Comparison of ENCODE assay signal across 1 cellular context in the genomic region with DNA sequence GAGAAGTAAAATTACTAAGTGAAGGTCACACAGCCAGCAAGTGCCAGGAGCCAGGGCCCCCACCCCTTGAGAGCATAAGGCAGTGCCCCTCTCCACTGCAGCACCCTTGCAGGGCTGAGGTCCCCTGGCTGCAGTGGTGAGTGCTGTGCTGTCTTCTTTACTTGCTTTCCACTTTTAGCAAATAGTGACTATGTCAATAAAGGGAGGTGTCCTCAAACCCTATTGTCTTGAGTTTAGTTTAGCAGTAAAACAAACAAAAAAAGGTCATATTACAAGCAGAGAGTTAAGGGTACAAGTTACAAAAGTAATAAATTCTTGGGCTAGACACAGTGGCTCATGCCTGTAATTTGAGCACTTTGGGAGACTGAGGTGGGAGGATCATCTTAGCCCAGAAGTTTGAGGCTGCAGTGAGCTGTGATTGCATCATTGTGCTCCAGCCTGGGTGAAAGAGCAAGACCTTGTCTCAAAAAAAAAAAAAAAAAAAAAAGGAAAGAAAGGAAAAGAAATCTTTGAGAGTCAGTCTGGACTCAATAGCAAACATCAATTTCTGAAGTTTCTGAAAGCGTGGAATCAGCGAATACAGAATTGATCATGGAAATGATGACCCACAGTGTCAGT.
A peak's percentile ranks its signal among the peaks of the same experiment; 100 is the strongest.
TF ChIP-seq lines count a peak whose summit lies in the region.

No MANE protein-coding gene starts in this region.

TF ChIP-seq in HepG2, 621 proteins besides CTCF, POLR2A, EP300 and RAD21 (continued from another document and continues in another):
- TF ChIP-seq, protein P1, sequence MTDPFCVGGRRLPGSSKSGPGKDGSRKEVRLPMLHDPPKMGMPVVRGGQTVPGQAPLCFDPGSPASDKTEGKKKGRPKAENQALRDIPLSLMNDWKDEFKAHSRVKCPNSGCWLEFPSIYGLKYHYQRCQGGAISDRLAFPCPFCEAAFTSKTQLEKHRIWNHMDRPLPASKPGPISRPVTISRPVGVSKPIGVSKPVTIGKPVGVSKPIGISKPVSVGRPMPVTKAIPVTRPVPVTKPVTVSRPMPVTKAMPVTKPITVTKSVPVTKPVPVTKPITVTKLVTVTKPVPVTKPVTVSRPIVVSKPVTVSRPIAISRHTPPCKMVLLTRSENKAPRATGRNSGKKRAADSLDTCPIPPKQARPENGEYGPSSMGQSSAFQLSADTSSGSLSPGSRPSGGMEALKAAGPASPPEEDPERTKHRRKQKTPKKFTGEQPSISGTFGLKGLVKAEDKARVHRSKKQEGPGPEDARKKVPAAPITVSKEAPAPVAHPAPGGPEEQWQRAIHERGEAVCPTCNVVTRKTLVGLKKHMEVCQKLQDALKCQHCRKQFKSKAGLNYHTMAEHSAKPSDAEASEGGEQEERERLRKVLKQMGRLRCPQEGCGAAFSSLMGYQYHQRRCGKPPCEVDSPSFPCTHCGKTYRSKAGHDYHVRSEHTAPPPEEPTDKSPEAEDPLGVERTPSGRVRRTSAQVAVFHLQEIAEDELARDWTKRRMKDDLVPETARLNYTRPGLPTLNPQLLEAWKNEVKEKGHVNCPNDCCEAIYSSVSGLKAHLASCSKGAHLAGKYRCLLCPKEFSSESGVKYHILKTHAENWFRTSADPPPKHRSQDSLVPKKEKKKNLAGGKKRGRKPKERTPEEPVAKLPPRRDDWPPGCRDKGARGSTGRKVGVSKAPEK (CRISPR knock-in tag; IDR thresholded peaks at IDR 0.05; ENCODE audit: borderline replicate concordance), result peak; percentile 66; the same call in 1 of the 2 replicates
- TF ChIP-seq ATM (IDR thresholded peaks at IDR 0.05; ENCODE audit: borderline replicate concordance), result no peak
- TF ChIP-seq, protein P2, sequence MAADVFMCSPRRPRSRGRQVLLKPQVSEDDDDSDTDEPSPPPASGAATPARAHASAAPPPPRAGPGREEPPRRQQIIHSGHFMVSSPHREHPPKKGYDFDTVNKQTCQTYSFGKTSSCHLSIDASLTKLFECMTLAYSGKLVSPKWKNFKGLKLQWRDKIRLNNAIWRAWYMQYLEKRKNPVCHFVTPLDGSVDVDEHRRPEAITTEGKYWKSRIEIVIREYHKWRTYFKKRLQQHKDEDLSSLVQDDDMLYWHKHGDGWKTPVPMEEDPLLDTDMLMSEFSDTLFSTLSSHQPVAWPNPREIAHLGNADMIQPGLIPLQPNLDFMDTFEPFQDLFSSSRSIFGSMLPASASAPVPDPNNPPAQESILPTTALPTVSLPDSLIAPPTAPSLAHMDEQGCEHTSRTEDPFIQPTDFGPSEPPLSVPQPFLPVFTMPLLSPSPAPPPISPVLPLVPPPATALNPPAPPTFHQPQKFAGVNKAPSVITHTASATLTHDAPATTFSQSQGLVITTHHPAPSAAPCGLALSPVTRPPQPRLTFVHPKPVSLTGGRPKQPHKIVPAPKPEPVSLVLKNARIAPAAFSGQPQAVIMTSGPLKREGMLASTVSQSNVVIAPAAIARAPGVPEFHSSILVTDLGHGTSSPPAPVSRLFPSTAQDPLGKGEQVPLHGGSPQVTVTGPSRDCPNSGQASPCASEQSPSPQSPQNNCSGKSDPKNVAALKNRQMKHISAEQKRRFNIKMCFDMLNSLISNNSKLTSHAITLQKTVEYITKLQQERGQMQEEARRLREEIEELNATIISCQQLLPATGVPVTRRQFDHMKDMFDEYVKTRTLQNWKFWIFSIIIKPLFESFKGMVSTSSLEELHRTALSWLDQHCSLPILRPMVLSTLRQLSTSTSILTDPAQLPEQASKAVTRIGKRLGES (CRISPR knock-in tag; IDR thresholded peaks at IDR 0.05; ENCODE audit: borderline replicate concordance), result no peak
- no peak for TF ChIP-seq TRIM24 (CRISPR knock-in tag; IDR thresholded peaks at IDR 0.05)
- TF ChIP-seq ATF7 (IDR thresholded peaks at IDR 0.05), result peak; percentile 54; the same call in 1 of the 2 replicates
- no peak for TF ChIP-seq ATF7 (CRISPR knock-in tag; IDR thresholded peaks at IDR 0.05)
- no peak; the same call in 1 of the 2 replicates for TF ChIP-seq RXRA (CRISPR knock-in tag; IDR thresholded peaks at IDR 0.05)
- no peak for TF ChIP-seq FOXK2 (IDR thresholded peaks at IDR 0.05)
- TF ChIP-seq ZNF101 (CRISPR knock-in tag; IDR thresholded peaks at IDR 0.05; ENCODE audit: borderline replicate concordance, low read depth), result no peak
- TF ChIP-seq, protein P3, sequence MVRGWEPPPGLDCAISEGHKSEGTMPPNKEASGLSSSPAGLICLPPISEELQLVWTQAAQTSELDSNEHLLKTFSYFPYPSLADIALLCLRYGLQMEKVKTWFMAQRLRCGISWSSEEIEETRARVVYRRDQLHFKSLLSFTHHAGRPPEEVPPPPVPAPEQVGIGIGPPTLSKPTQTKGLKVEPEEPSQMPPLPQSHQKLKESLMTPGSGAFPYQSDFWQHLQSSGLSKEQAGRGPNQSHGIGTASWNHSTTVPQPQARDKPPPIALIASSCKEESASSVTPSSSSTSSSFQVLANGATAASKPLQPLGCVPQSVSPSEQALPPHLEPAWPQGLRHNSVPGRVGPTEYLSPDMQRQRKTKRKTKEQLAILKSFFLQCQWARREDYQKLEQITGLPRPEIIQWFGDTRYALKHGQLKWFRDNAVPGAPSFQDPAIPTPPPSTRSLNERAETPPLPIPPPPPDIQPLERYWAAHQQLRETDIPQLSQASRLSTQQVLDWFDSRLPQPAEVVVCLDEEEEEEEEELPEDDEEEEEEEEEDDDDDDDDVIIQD (CRISPR knock-in tag; IDR thresholded peaks at IDR 0.05; ENCODE audit: low read depth), result 0 out of 2 replicates have a peak, but pooled peaks have one; percentile 58
- no peak for TF ChIP-seq SALL2 (CRISPR knock-in tag; IDR thresholded peaks at IDR 0.05)
- TF ChIP-seq NFE2 (CRISPR knock-in tag; IDR thresholded peaks at IDR 0.05), result no peak
- TF ChIP-seq, protein P4, sequence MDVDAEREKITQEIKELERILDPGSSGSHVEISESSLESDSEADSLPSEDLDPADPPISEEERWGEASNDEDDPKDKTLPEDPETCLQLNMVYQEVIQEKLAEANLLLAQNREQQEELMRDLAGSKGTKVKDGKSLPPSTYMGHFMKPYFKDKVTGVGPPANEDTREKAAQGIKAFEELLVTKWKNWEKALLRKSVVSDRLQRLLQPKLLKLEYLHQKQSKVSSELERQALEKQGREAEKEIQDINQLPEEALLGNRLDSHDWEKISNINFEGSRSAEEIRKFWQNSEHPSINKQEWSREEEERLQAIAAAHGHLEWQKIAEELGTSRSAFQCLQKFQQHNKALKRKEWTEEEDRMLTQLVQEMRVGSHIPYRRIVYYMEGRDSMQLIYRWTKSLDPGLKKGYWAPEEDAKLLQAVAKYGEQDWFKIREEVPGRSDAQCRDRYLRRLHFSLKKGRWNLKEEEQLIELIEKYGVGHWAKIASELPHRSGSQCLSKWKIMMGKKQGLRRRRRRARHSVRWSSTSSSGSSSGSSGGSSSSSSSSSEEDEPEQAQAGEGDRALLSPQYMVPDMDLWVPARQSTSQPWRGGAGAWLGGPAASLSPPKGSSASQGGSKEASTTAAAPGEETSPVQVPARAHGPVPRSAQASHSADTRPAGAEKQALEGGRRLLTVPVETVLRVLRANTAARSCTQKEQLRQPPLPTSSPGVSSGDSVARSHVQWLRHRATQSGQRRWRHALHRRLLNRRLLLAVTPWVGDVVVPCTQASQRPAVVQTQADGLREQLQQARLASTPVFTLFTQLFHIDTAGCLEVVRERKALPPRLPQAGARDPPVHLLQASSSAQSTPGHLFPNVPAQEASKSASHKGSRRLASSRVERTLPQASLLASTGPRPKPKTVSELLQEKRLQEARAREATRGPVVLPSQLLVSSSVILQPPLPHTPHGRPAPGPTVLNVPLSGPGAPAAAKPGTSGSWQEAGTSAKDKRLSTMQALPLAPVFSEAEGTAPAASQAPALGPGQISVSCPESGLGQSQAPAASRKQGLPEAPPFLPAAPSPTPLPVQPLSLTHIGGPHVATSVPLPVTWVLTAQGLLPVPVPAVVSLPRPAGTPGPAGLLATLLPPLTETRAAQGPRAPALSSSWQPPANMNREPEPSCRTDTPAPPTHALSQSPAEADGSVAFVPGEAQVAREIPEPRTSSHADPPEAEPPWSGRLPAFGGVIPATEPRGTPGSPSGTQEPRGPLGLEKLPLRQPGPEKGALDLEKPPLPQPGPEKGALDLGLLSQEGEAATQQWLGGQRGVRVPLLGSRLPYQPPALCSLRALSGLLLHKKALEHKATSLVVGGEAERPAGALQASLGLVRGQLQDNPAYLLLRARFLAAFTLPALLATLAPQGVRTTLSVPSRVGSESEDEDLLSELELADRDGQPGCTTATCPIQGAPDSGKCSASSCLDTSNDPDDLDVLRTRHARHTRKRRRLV (CRISPR knock-in tag; IDR thresholded peaks at IDR 0.05), result no peak
- no peak for TF ChIP-seq GZF1 (CRISPR knock-in tag; IDR thresholded peaks at IDR 0.05)
- TF ChIP-seq, protein P5, sequence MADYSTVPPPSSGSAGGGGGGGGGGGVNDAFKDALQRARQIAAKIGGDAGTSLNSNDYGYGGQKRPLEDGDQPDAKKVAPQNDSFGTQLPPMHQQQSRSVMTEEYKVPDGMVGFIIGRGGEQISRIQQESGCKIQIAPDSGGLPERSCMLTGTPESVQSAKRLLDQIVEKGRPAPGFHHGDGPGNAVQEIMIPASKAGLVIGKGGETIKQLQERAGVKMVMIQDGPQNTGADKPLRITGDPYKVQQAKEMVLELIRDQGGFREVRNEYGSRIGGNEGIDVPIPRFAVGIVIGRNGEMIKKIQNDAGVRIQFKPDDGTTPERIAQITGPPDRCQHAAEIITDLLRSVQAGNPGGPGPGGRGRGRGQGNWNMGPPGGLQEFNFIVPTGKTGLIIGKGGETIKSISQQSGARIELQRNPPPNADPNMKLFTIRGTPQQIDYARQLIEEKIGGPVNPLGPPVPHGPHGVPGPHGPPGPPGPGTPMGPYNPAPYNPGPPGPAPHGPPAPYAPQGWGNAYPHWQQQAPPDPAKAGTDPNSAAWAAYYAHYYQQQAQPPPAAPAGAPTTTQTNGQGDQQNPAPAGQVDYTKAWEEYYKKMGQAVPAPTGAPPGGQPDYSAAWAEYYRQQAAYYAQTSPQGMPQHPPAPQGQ (CRISPR knock-in tag; IDR thresholded peaks at IDR 0.05; ENCODE audit: borderline replicate concordance), result no peak
- TF ChIP-seq ZNF879 (CRISPR knock-in tag; IDR thresholded peaks at IDR 0.05), result no peak
- TF ChIP-seq, protein P6, sequence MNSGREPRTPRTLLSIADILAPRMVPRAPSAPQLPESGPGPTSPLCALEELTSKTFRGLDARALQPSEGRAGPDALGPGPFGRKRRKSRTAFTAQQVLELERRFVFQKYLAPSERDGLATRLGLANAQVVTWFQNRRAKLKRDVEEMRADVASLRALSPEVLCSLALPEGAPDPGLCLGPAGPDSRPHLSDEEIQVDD (CRISPR knock-in tag; IDR thresholded peaks at IDR 0.05; ENCODE audit: borderline replicate concordance), result no peak
- no peak for TF ChIP-seq SPEN (CRISPR knock-in tag; IDR thresholded peaks at IDR 0.05; ENCODE audit: low read depth)
- TF ChIP-seq, protein P7, sequence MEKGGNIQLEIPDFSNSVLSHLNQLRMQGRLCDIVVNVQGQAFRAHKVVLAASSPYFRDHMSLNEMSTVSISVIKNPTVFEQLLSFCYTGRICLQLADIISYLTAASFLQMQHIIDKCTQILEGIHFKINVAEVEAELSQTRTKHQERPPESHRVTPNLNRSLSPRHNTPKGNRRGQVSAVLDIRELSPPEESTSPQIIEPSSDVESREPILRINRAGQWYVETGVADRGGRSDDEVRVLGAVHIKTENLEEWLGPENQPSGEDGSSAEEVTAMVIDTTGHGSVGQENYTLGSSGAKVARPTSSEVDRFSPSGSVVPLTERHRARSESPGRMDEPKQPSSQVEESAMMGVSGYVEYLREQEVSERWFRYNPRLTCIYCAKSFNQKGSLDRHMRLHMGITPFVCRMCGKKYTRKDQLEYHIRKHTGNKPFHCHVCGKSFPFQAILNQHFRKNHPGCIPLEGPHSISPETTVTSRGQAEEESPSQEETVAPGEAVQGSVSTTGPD (CRISPR knock-in tag; IDR thresholded peaks at IDR 0.05), result no peak
- TF ChIP-seq ZNF790 (CRISPR knock-in tag; IDR thresholded peaks at IDR 0.05; ENCODE audit: borderline replicate concordance), result no peak
- TF ChIP-seq, protein P8, sequence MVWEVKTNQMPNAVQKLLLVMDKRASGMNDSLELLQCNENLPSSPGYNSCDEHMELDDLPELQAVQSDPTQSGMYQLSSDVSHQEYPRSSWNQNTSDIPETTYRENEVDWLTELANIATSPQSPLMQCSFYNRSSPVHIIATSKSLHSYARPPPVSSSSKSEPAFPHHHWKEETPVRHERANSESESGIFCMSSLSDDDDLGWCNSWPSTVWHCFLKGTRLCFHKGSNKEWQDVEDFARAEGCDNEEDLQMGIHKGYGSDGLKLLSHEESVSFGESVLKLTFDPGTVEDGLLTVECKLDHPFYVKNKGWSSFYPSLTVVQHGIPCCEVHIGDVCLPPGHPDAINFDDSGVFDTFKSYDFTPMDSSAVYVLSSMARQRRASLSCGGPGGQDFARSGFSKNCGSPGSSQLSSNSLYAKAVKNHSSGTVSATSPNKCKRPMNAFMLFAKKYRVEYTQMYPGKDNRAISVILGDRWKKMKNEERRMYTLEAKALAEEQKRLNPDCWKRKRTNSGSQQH (CRISPR knock-in tag; IDR thresholded peaks at IDR 0.05; ENCODE audit: low read depth), result no peak
- peak; percentile 30; the same call in 1 of the 2 replicates for TF ChIP-seq ZNF564 (CRISPR knock-in tag; IDR thresholded peaks at IDR 0.05)
- no peak for TF ChIP-seq NONO (IDR thresholded peaks at IDR 0.05)
- TF ChIP-seq NONO (CRISPR knock-in tag; conservative IDR thresholded peaks at IDR 0.05), result peak; percentile 67; the same call in 1 of the 2 replicates
- no peak for TF ChIP-seq ZZZ3 (CRISPR knock-in tag; IDR thresholded peaks at IDR 0.05; ENCODE audit: borderline replicate concordance)
- no peak; the same call in 1 of the 2 replicates for TF ChIP-seq ZNF629 (CRISPR knock-in tag; conservative IDR thresholded peaks at IDR 0.05)
- TF ChIP-seq ZNF713 (CRISPR knock-in tag; IDR thresholded peaks at IDR 0.05), result no peak
- TF ChIP-seq MED1 (CRISPR knock-in tag; IDR thresholded peaks at IDR 0.05), result peak; percentile 65
- TF ChIP-seq ZFP82 (CRISPR knock-in tag; IDR thresholded peaks at IDR 0.05; ENCODE audit: borderline replicate concordance), result no peak
- no peak for TF ChIP-seq NFYC (CRISPR knock-in tag; IDR thresholded peaks at IDR 0.05)
- TF ChIP-seq SRSF9 (IDR thresholded peaks at IDR 0.05; ENCODE audit: borderline replicate concordance, insufficient read depth, low read depth, low read length, poor library complexity, severe bottlenecking), result no peak
- no peak for TF ChIP-seq SSRP1 (CRISPR knock-in tag; IDR thresholded peaks at IDR 0.05)
- no peak for TF ChIP-seq KDM5A (IDR thresholded peaks at IDR 0.05; ENCODE audit: borderline replicate concordance, low read length)
- TF ChIP-seq, protein P9, sequence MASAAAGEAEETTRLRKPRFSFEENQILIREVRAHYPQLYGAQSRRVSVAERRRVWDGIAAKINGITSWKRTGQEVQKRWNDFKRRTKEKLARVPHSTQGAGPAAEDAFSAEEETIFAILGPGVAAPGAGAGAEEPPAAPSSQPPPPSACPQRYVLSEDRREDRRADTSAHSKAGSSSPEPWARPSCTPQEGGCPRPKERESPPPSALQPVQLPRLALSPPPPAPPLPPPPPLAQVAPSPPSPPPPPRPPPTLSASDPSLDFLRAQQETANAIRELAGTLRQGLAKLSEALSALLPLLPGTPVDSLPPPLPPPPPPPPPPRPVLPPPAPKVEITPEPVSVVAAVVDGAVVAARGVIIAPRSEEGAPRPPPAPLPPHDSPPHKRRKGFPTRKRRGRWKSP (CRISPR knock-in tag; IDR thresholded peaks at IDR 0.05), result peak; percentile 35; the same call in 1 of the 2 replicates
- peak; percentile 94 for TF ChIP-seq GATAD2A (CRISPR knock-in tag; IDR thresholded peaks at IDR 0.05)
- TF ChIP-seq YY1 (IDR thresholded peaks at IDR 0.05; ENCODE audit: insufficient read depth, insufficient replicate concordance, low read depth, low read length), result no peak
- no peak for TF ChIP-seq ZNF75D (CRISPR knock-in tag; IDR thresholded peaks at IDR 0.05; ENCODE audit: borderline replicate concordance)
- TF ChIP-seq NR1H2 (CRISPR knock-in tag; IDR thresholded peaks at IDR 0.05; ENCODE audit: borderline replicate concordance, low read depth), result no peak
- no peak for TF ChIP-seq SMYD3 (CRISPR knock-in tag; IDR thresholded peaks at IDR 0.05)
- no peak for TF ChIP-seq TEAD2 (CRISPR knock-in tag; IDR thresholded peaks at IDR 0.05)
- 0 out of 2 replicates have a peak, but pooled peaks have one; percentile 21 for TF ChIP-seq MIXL1 (CRISPR knock-in tag; IDR thresholded peaks at IDR 0.05)
- TF ChIP-seq KDM3A (CRISPR knock-in tag; IDR thresholded peaks at IDR 0.05; ENCODE audit: low read depth), result no peak
